Comparison of ENCODE assay signal across 13 cellular contexts in the genomic region with DNA sequence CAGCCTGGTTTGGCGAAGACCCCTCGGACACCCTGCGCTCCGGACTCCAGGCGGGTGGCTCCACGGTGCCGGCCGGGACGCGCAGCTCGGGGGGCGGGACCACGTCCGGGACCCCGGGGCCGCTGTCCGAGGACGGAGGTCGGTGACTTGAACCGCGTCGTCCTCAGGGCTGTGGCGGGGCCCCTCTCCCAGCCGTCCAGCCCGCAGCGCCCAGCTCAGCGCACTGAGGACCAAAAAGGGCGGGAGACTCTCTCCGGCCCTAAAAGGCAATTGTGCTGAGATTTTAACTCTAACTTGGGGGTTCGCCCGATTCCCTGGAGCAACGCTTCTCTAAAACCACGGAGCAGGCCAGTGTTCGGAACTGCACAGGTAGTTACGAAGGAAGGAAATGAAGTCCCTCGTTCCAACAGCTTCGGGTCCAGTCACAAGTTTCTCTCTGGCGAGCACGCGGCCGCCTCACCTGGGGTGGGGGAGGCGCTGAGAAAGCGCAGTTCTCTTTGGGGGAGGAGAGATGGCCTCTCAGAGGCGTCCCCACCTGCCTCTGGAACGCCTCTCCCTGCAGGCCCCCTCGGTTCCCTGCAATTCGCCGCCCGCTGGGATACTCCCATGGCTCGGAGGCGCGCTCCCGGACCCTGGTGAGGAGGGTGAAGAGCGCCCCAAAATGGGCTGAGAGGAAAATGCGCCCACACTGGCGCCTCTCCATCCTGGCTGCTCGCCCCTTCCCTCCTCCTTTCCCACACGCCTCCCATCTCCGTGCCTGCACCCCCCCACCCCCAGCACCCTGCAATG.
DNase-seq lines count a peak whose midpoint lies in the region; ATAC-seq and TF ChIP-seq lines count a peak whose summit lies in the region.
"Had no signal": no experiment of that assay in that cellular context is flagged by ENCODE, and none has a peak within 500 bp of the region (broad histone marks: within the 10 kb centered on the region; RNA-seq: fewer than 3 reads in every experiment).

No MANE protein-coding gene starts in this region.

- no peaks in the 10 kb centered on the region for H3K36me3 Mint-ChIP-seq in natural killer cell treated with Interleukin-12 subunit alpha and Interleukin-12 subunit beta and Interleukin-15 and Interleukin-18, amount 100 ng/mL, for 72 hours
- H3K36me3 Mint-ChIP-seq in natural killer cell = no peaks in the 10 kb centered on the region
- no peaks in the 10 kb centered on the region for H3K36me3 Mint-ChIP-seq in nephron (ENCODE audit: low read depth)
- H3K36me3 Mint-ChIP-seq: CD4-positive, CD25-positive, alpha-beta regulatory T cell had no signal

- no peak for ATAC-seq in natural killer cell treated with Interleukin-12 subunit alpha and Interleukin-12 subunit beta and Interleukin-15 and Interleukin-18, amount 100 ng/mL, for 72 hours
- ATAC-seq in natural killer cell = no peak
- no peak for ATAC-seq in HG02571 (IDR thresholded peaks at IDR 0.05; ENCODE audit: unreplicated experiment)

- intact Hi-C loops in natural killer cell (cut with micrococcal nuclease) = no loop called here

- H3K4me1 Mint-ChIP-seq in natural killer cell treated with Interleukin-12 subunit alpha and Interleukin-12 subunit beta and Interleukin-15 and Interleukin-18, amount 100 ng/mL, for 72 hours (ENCODE audit: low read depth in 2 of 2) = no peaks in the 10 kb centered on the region
- H3K4me1 Mint-ChIP-seq in natural killer cell = no peaks in the 10 kb centered on the region
- H3K4me1 Mint-ChIP-seq in nephron = peaks cover 10% of the 10 kb centered on the region

- no peaks in the 10 kb centered on the region for H3K9me3 Mint-ChIP-seq in natural killer cell treated with Interleukin-12 subunit alpha and Interleukin-12 subunit beta and Interleukin-15 and Interleukin-18, amount 100 ng/mL, for 72 hours
- H3K9me3 Mint-ChIP-seq in natural killer cell = no peaks in the 10 kb centered on the region
- peaks cover 2% of the 10 kb centered on the region for H3K9me3 Mint-ChIP-seq in nephron
- H3K9me3 Mint-ChIP-seq: activated B cell treated with CpG ODN at 0.5 μM for 24 hours had no signal

- TF ChIP-seq CTCF in natural killer cell (IDR thresholded peaks at IDR 0.05) (no peak), astrocyte of the cerebellum (IDR thresholded peaks at IDR 0.05; ENCODE audit: low read depth, low read length, missing control alignments) (no peak), nephron (IDR thresholded peaks at IDR 0.05; ENCODE audit: unreplicated experiment in 3 of 3) (no peak)

- in situ Hi-C loops in astrocyte of the cerebellum (cut with HindIII; ENCODE audit: low sequenced_read_pairs) = no loop called here

- no peak overlapping the region for H3K27ac Mint-ChIP-seq in natural killer cell treated with Interleukin-12 subunit alpha and Interleukin-12 subunit beta and Interleukin-15 and Interleukin-18, amount 100 ng/mL, for 72 hours
- H3K27ac Mint-ChIP-seq in natural killer cell = no peak overlapping the region
- H3K27ac Mint-ChIP-seq in nephron = no peak overlapping the region
- H3K27ac Mint-ChIP-seq: activated B cell treated with CpG ODN at 0.5 μM for 24 hours; CD4-positive, CD25-positive, alpha-beta regulatory T cell had no signal

- H3K27me3 Mint-ChIP-seq in natural killer cell treated with Interleukin-12 subunit alpha and Interleukin-12 subunit beta and Interleukin-15 and Interleukin-18, amount 100 ng/mL, for 72 hours = peaks cover 20 to 28% of the 10 kb centered on the region in 2 donors
- H3K27me3 Mint-ChIP-seq in natural killer cell (ENCODE audit: low read depth in 2 of 2) (peaks cover 29 to 31% of the 10 kb centered on the region in 2 donors), nephron (ENCODE audit: low read depth) (peaks cover 82% of the 10 kb centered on the region)

- H3K4me3 ChIP-seq in astrocyte of the cerebellum (ENCODE audit: low read depth, low read length) = peak overlapping the region; percentile 38

- no peak overlapping the region for H3K4me3 Mint-ChIP-seq in natural killer cell treated with Interleukin-12 subunit alpha and Interleukin-12 subunit beta and Interleukin-15 and Interleukin-18, amount 100 ng/mL, for 72 hours
- H3K4me3 Mint-ChIP-seq in natural killer cell (no peak overlapping the region), nephron (peak overlapping the region; percentile 54 to 76 (median 67))
- H3K4me3 Mint-ChIP-seq: activated B cell treated with CpG ODN at 0.5 μM for 24 hours had no signal

- DNase-seq in natural killer cell treated with Interleukin-12 subunit alpha and Interleukin-12 subunit beta and Interleukin-15 and Interleukin-18, amount 100 ng/mL, for 72 hours (ENCODE audit: low spot score) = peak; percentile 37
- DNase-seq in natural killer cell (no peak), astrocyte of the cerebellum (ENCODE audit: low read depth) (no peak), DMS53 (lab: John Stamatoyannopoulos, UW) (no peak)
- no peak for DNase-seq in stimulated activated CD4-positive, alpha-beta T cell treated with anti-CD3 and anti-CD28 coated beads, Interleukin-12 subunit alpha, Interleukin-12 subunit beta, amount 100 ng/mL, for 4 hours
- no peak for DNase-seq in stimulated activated CD4-positive, alpha-beta T cell treated with anti-CD3 and anti-CD28 coated beads, Interleukin-4, amount 100 ng/mL, for 24 hours
- DNase-seq: activated B cell treated with CpG ODN at 0.5 μM for 24 hours; CD4-positive, CD25-positive, alpha-beta regulatory T cell; cortex of kidney; NCI-H2081 treated with DMSO at 0.1 percent for 48 hours; small intestine had no signal

Comparison
In these comparisons a context has a peak if more than half of its experiments do, and no peak if none do; other contexts are left out.
1. H3K4me3 Mint-ChIP-seq: peak in nephron (3 of 3); none in natural killer cell treated with Interleukin-12 subunit alpha and Interleukin-12 subunit beta and Interleukin-15 and Interleukin-18, amount 100 ng/mL, for 72 hours (single experiment) and natural killer cell (single experiment).